Comparison of ENCODE assay signal across 1 cellular context in genomic region chr16:71669926-71670536, GRCh38.
A peak's percentile ranks its signal among the peaks of the same experiment; 100 is the strongest.
TF ChIP-seq lines count a peak whose summit lies in the region.

No MANE protein-coding gene starts in this region.

TF ChIP-seq in HepG2, 621 proteins besides CTCF, POLR2A, EP300 and RAD21 (continued from another document):
- TF ChIP-seq CC2D1A (CRISPR knock-in tag; IDR thresholded peaks at IDR 0.05) (0 out of 2 replicates have a peak, but pooled peaks have one; percentile 55), DDIT3 (CRISPR knock-in tag; IDR thresholded peaks at IDR 0.05) (no peak), NR2F6 (IDR thresholded peaks at IDR 0.05) (no peak), NR2F6 (CRISPR knock-in tag; IDR thresholded peaks at IDR 0.05) (no peak), NFRKB (IDR thresholded peaks at IDR 0.05) (no peak), SP2 (CRISPR knock-in tag; IDR thresholded peaks at IDR 0.05) (peak; percentile 36; the same call in 1 of the 2 replicates), ZNF232 (CRISPR knock-in tag; IDR thresholded peaks at IDR 0.05; ENCODE audit: borderline replicate concordance) (no peak), FOXO4 (CRISPR knock-in tag; conservative IDR thresholded peaks at IDR 0.05) (0 out of 2 replicates have a peak, but pooled peaks have one; percentile 86), SETDB1 (CRISPR knock-in tag; IDR thresholded peaks at IDR 0.05; ENCODE audit: borderline replicate concordance) (peak; percentile 70; the same call in 1 of the 2 replicates), DNMT3B (CRISPR knock-in tag; conservative IDR thresholded peaks at IDR 0.05) (no peak), ZFX (CRISPR knock-in tag; IDR thresholded peaks at IDR 0.05; ENCODE audit: low read depth) (peak; percentile 13; the same call in 1 of the 2 replicates), ZNF580 (CRISPR knock-in tag; IDR thresholded peaks at IDR 0.05; ENCODE audit: borderline replicate concordance, low read depth) (peak; percentile 19; the same call in 1 of the 2 replicates), ZNF234 (CRISPR knock-in tag; conservative IDR thresholded peaks at IDR 0.05) (0 out of 2 replicates have a peak, but pooled peaks have one; percentile 53), KDM6A (CRISPR knock-in tag; IDR thresholded peaks at IDR 0.05; ENCODE audit: low read depth) (0 out of 2 replicates have a peak, but pooled peaks have one; percentile 7), TEAD3 (CRISPR knock-in tag; optimal IDR thresholded peaks at IDR 0.05; ENCODE audit: borderline replicate concordance) (peak; percentile 98), HNF1B (CRISPR knock-in tag; IDR thresholded peaks at IDR 0.05) (peak; percentile 47; the same call in 1 of the 2 replicates), ZNF121 (CRISPR knock-in tag; IDR thresholded peaks at IDR 0.05) (no peak), ZBTB7A (CRISPR knock-in tag; IDR thresholded peaks at IDR 0.05) (no peak), TARDBP (CRISPR knock-in tag; IDR thresholded peaks at IDR 0.05) (0 out of 2 replicates have a peak, but pooled peaks have one; percentile 1), ATF1 (CRISPR knock-in tag; IDR thresholded peaks at IDR 0.05) (peak; percentile 40; the same call in 1 of the 2 replicates), STAG1 (CRISPR knock-in tag; IDR thresholded peaks at IDR 0.05) (peak; percentile 35), CSRNP1 (CRISPR knock-in tag; IDR thresholded peaks at IDR 0.05) (peak; percentile 38; the same call in 1 of the 2 replicates), SPEN (CRISPR knock-in tag; IDR thresholded peaks at IDR 0.05; ENCODE audit: low read depth) (0 out of 2 replicates have a peak, but pooled peaks have one; percentile 16), TSC22D2 (CRISPR knock-in tag; IDR thresholded peaks at IDR 0.05; ENCODE audit: borderline replicate concordance) (no peak), SMYD3 (CRISPR knock-in tag; IDR thresholded peaks at IDR 0.05) (0 out of 2 replicates have a peak, but pooled peaks have one; percentile 73)
TF ChIP-seq in HepG2: peak in this region for 18.
